Comparison of ENCODE assay signal across 23 cellular contexts in the genomic region with DNA sequence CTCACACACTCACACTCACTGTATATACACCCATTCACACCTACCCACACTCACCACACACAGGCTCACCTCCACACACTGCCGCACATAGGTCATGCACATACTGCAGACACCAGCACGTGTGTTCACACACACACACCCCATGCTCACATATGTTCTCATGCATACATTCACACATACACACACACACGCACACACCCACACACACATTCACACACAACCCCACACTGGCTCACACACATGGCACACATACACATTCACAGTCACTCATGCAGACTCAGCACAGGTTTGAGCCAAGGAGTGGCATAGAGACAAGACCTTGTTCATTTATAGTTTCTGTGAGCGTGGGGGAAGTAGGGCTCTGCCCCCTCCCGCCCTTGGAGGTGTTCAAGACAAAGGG.
"Had no signal": no experiment of that assay in that cellular context is flagged by ENCODE, and none has a peak within 500 bp of the region (broad histone marks: within the 10 kb centered on the region; RNA-seq: fewer than 3 reads in every experiment).

No MANE protein-coding gene starts in this region.

- H2AFZ ChIP-seq: parathyroid adenoma had no signal

- H3K79me2 ChIP-seq: parathyroid adenoma had no signal

- H3K9me3 ChIP-seq: left ventricle myocardium inferior, upper lobe of left lung had no signal

- H3K27me3 ChIP-seq: upper lobe of left lung had no signal

- H3K36me3 Mint-ChIP-seq: activated CD8-positive, alpha-beta memory T cell treated with anti-CD3 and anti-CD28 coated beads, Interleukin-2, amount 10 ng/mL, durations not matched to agents 7 days and 5 days; activated naive CD4-positive, alpha-beta T cell treated with anti-CD3 and anti-CD28 coated beads, Interleukin-2, amount 10 ng/mL, durations not matched to agents 7 days and 5 days; brain; natural killer cell had no signal

- H3K9ac ChIP-seq: parathyroid adenoma had no signal

- H3K4me1 Mint-ChIP-seq: brain, natural killer cell had no signal

- H3K27ac Mint-ChIP-seq: activated CD4-positive, alpha-beta T cell treated with anti-CD3 and anti-CD28 coated beads, Interleukin-2, amount 10 ng/mL, durations not matched to agents 7 days and 5 days; activated CD8-positive, alpha-beta memory T cell treated with anti-CD3 and anti-CD28 coated beads, Interleukin-2, amount 10 ng/mL, durations not matched to agents 7 days and 5 days; activated CD8-positive, alpha-beta T cell treated with anti-CD3 and anti-CD28 coated beads for 36 hours; activated naive CD4-positive, alpha-beta T cell treated with anti-CD3 and anti-CD28 coated beads, Interleukin-2, amount 10 ng/mL, durations not matched to agents 7 days and 5 days; natural killer cell had no signal

- H3K27me3 Mint-ChIP-seq: activated CD4-positive, alpha-beta T cell treated with anti-CD3 and anti-CD28 coated beads, Interleukin-2, amount 10 ng/mL, durations not matched to agents 7 days and 5 days; activated CD8-positive, alpha-beta T cell treated with anti-CD3 and anti-CD28 coated beads for 36 hours; activated naive CD4-positive, alpha-beta T cell treated with anti-CD3 and anti-CD28 coated beads, Interleukin-2, amount 10 ng/mL, durations not matched to agents 7 days and 5 days had no signal

- H3K4me1 ChIP-seq: parathyroid adenoma, upper lobe of left lung had no signal

- H3K4me3 Mint-ChIP-seq: activated CD4-positive, alpha-beta T cell treated with anti-CD3 and anti-CD28 coated beads, Interleukin-2, amount 10 ng/mL, durations not matched to agents 7 days and 5 days; activated CD8-positive, alpha-beta memory T cell treated with anti-CD3 and anti-CD28 coated beads, Interleukin-2, amount 10 ng/mL, durations not matched to agents 7 days and 5 days; activated CD8-positive, alpha-beta T cell treated with anti-CD3 and anti-CD28 coated beads for 36 hours; activated naive CD4-positive, alpha-beta T cell treated with anti-CD3 and anti-CD28 coated beads, Interleukin-2, amount 10 ng/mL, durations not matched to agents 7 days and 5 days; brain; natural killer cell had no signal

- H3K27ac ChIP-seq: left ventricle myocardium inferior, parathyroid adenoma, upper lobe of left lung had no signal

- DNase-seq: activated CD4-positive, alpha-beta T cell treated with anti-CD3 and anti-CD28 coated beads, Interleukin-2, amount 10 ng/mL, durations not matched to agents 7 days and 5 days; activated CD8-positive, alpha-beta memory T cell treated with anti-CD3 and anti-CD28 coated beads, Interleukin-2, amount 10 ng/mL, durations not matched to agents 7 days and 5 days; activated CD8-positive, alpha-beta T cell treated with anti-CD3 and anti-CD28 coated beads for 36 hours; activated effector memory CD4-positive, alpha-beta T cell treated with anti-CD3 and anti-CD28 coated beads, Interleukin-2, amount 50 U/mL, for 16 hours; activated naive CD4-positive, alpha-beta T cell treated with anti-CD3 and anti-CD28 coated beads, Interleukin-2, amount 10 ng/mL, durations not matched to agents 7 days and 5 days; activated T-cell treated with anti-CD3 and anti-CD28 coated beads for 4 hours; aorta; central memory CD4-positive, alpha-beta T cell; dermis blood vessel endothelial cell; effector memory CD4-positive, alpha-beta T cell; hippocampal formation; kidney glomerular epithelial cell; left ventricle myocardium inferior; natural killer cell; stimulated activated CD4-positive, alpha-beta T cell treated with anti-CD3 and anti-CD28 coated beads, Interleukin-15, amount 100 ng/mL, for 24 hours; stimulated activated naive CD4-positive, alpha-beta T cell had no signal

- H3K4me3 ChIP-seq: left ventricle myocardium inferior, smooth muscle cell, upper lobe of left lung had no signal

- H3K4me2 ChIP-seq: smooth muscle cell had no signal

- FAIRE-seq: frontal cortex had no signal

- H3K9me3 Mint-ChIP-seq: activated CD4-positive, alpha-beta T cell treated with anti-CD3 and anti-CD28 coated beads, Interleukin-2, amount 10 ng/mL, durations not matched to agents 7 days and 5 days; activated CD8-positive, alpha-beta T cell treated with anti-CD3 and anti-CD28 coated beads for 36 hours; brain; natural killer cell had no signal

- ATAC-seq: activated CD4-positive, CD25-positive, alpha-beta regulatory T cell treated with anti-CD3 and anti-CD28 coated beads, Interleukin-2, amount 50 U/mL, for 24 hours; activated CD8-positive, alpha-beta memory T cell treated with anti-CD3 and anti-CD28 coated beads, Interleukin-2, amount 10 ng/mL, durations not matched to agents 7 days and 5 days; activated CD8-positive, alpha-beta T cell treated with anti-CD3 and anti-CD28 coated beads for 36 hours; natural killer cell; sciatic nerve had no signal

- H3K36me3 ChIP-seq: left ventricle myocardium inferior, upper lobe of left lung had no signal
